In the genomic region with DNA sequence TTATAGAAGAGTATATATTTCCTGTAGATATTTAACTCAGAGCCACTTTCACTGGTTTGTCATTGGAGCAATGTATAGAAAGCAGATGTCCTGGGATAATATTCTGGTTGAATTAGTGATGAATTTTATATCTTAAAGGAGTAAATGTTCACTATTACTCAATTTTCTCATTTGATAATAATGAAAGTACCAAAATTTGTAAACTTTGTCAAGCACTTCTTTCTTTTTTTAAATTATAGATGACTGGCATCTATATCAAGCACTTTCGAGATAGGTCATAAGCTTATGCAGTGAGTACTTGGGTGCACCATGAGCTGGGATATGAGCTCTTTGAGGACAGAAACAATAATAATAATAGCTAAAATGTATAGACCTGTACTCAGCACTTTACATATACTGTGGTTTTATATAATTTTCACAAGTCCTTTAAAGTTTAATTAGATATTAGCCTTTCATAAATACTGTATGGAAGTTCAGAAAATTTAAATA, we compare ENCODE assay signal across 33 cellular contexts.
"Had no signal": no experiment of that assay in that cellular context is flagged by ENCODE, and none has a peak within 500 bp of the region (broad histone marks: within the 10 kb centered on the region; RNA-seq: fewer than 3 reads in every experiment).

No MANE protein-coding gene starts in this region.

- DNase-seq: activated B cell treated with CpG ODN at 0.5 μM for 24 hours; activated CD4-positive, alpha-beta memory T cell treated with anti-CD3 and anti-CD28 coated beads for 36 hours; activated CD4-positive, alpha-beta T cell treated with anti-CD3 and anti-CD28 coated beads for 1 hour; activated CD4-positive, alpha-beta T cell treated with anti-CD3 and anti-CD28 coated beads for 48 hours; activated CD8-positive, alpha-beta memory T cell treated with anti-CD3 and anti-CD28 coated beads, Interleukin-2, amount 10 ng/mL, durations not matched to agents 7 days and 5 days; activated CD8-positive, alpha-beta memory T cell treated with anti-CD3 and anti-CD28 coated beads, Interleukin-2, amount 50 U/mL, for 4 hours; activated CD8-positive, alpha-beta T cell treated with anti-CD3 and anti-CD28 coated beads, Interleukin-2, amount 10 ng/mL, durations not matched to agents 7 days and 5 days; activated gamma-delta T cell; activated naive CD4-positive, alpha-beta T cell; activated naive CD4-positive, alpha-beta T cell treated with anti-CD3 and anti-CD28 coated beads, Interleukin-2, amount 10 ng/mL, durations not matched to agents 7 days and 5 days; activated naive CD8-positive, alpha-beta T cell treated with anti-CD3 and anti-CD28 coated beads, Interleukin-2, amount 10 ng/mL, durations not matched to agents 7 days and 5 days; activated T-cell treated with anti-CD3 and anti-CD28 coated beads, Interleukin-2, amount 50 U/mL, for 1 hour; activated T-cell treated with anti-CD3 and anti-CD28 coated beads, Interleukin-2, amount 50 U/mL, for 48 hours; anterior cingulate cortex; brain microvascular endothelial cell; dorsolateral prefrontal cortex; effector memory CD4-positive, alpha-beta T cell; endodermal cell; foreskin fibroblast; head of caudate nucleus; T-cell; T1000; WERI-Rb-1 had no signal

- H3K27ac ChIP-seq: brain microvascular endothelial cell, coronary artery, dorsolateral prefrontal cortex, WERI-Rb-1 had no signal

- H3K27ac Mint-ChIP-seq: activated B cell treated with CpG ODN at 0.5 μM for 24 hours; activated CD4-positive, alpha-beta memory T cell treated with anti-CD3 and anti-CD28 coated beads for 36 hours; activated CD8-positive, alpha-beta memory T cell treated with anti-CD3 and anti-CD28 coated beads, Interleukin-2, amount 10 ng/mL, durations not matched to agents 7 days and 5 days; activated CD8-positive, alpha-beta T cell treated with anti-CD3 and anti-CD28 coated beads, Interleukin-2, amount 10 ng/mL, durations not matched to agents 7 days and 5 days; activated naive CD4-positive, alpha-beta T cell treated with anti-CD3 and anti-CD28 coated beads, Interleukin-2, amount 10 ng/mL, durations not matched to agents 7 days and 5 days; activated naive CD8-positive, alpha-beta T cell treated with anti-CD3 and anti-CD28 coated beads, Interleukin-2, amount 10 ng/mL, durations not matched to agents 7 days and 5 days; activated T-helper 1 cell treated with anti-CD3 and anti-CD28 coated beads, Interleukin-12 subunit alpha, Interleukin-12 subunit beta, Interleukin-2, Interleukin-4 antibody, amounts not matched to agents 30 ng/mL and 10 ng/mL and 1 ng/mL, durations not matched to agents 14 hours and 24 hours and 36 hours; dendritic cell treated with granulocyte-macrophage colony-stimulating factor and Interleukin-4, amounts not matched to agents 40 ng/mL and 50 ng/mL, for 4 days; T-helper 1 cell treated with Interleukin-12 subunit alpha and Interleukin-12 subunit beta and Interleukin-4 antibody, amounts not matched to agents 30 μg/mL and 1 μg/mL, for 36 hours; T-helper 2 cell treated with Interferon-gamma antibody and Interleukin-4, amounts not matched to agents 5 μg/mL and 100 μg/mL, for 36 hours had no signal

- H3K4me3 ChIP-seq: coronary artery, dorsolateral prefrontal cortex had no signal

- ATAC-seq: activated CD8-positive, alpha-beta memory T cell treated with anti-CD3 and anti-CD28 coated beads, Interleukin-2, amount 10 ng/mL, durations not matched to agents 7 days and 5 days; activated CD8-positive, alpha-beta T cell treated with anti-CD3 and anti-CD28 coated beads, Interleukin-2, amount 10 ng/mL, durations not matched to agents 7 days and 5 days; esophagus mucosa; T-cell had no signal

- H3K4me3 Mint-ChIP-seq: activated B cell treated with CpG ODN at 0.5 μM for 24 hours; activated CD4-positive, alpha-beta memory T cell treated with anti-CD3 and anti-CD28 coated beads for 36 hours; activated CD8-positive, alpha-beta memory T cell treated with anti-CD3 and anti-CD28 coated beads, Interleukin-2, amount 10 ng/mL, durations not matched to agents 7 days and 5 days; activated CD8-positive, alpha-beta T cell treated with anti-CD3 and anti-CD28 coated beads, Interleukin-2, amount 10 ng/mL, durations not matched to agents 7 days and 5 days; activated naive CD4-positive, alpha-beta T cell treated with anti-CD3 and anti-CD28 coated beads, Interleukin-2, amount 10 ng/mL, durations not matched to agents 7 days and 5 days; activated naive CD8-positive, alpha-beta T cell treated with anti-CD3 and anti-CD28 coated beads, Interleukin-2, amount 10 ng/mL, durations not matched to agents 7 days and 5 days; activated T-helper 1 cell treated with anti-CD3 and anti-CD28 coated beads, Interleukin-12 subunit alpha, Interleukin-12 subunit beta, Interleukin-2, Interleukin-4 antibody, amounts not matched to agents 30 ng/mL and 10 ng/mL and 1 ng/mL, durations not matched to agents 14 hours and 24 hours and 36 hours; dendritic cell treated with granulocyte-macrophage colony-stimulating factor and Interleukin-4, amounts not matched to agents 40 ng/mL and 50 ng/mL, for 4 days; endodermal cell; T-helper 1 cell treated with Interleukin-12 subunit alpha and Interleukin-12 subunit beta and Interleukin-4 antibody, amounts not matched to agents 30 μg/mL and 1 μg/mL, for 36 hours; T-helper 2 cell treated with Interferon-gamma antibody and Interleukin-4, amounts not matched to agents 5 μg/mL and 100 μg/mL, for 36 hours had no signal

- FAIRE-seq: astrocyte, frontal cortex had no signal

- H3K36me3 ChIP-seq: brain microvascular endothelial cell had no signal

- H3K27me3 ChIP-seq: brain microvascular endothelial cell, dorsolateral prefrontal cortex had no signal

- H3K27me3 Mint-ChIP-seq: activated B cell treated with CpG ODN at 0.5 μM for 24 hours; activated CD4-positive, alpha-beta memory T cell treated with anti-CD3 and anti-CD28 coated beads for 36 hours; activated CD8-positive, alpha-beta memory T cell treated with anti-CD3 and anti-CD28 coated beads, Interleukin-2, amount 10 ng/mL, durations not matched to agents 7 days and 5 days; activated naive CD4-positive, alpha-beta T cell treated with anti-CD3 and anti-CD28 coated beads, Interleukin-2, amount 10 ng/mL, durations not matched to agents 7 days and 5 days; activated naive CD8-positive, alpha-beta T cell treated with anti-CD3 and anti-CD28 coated beads, Interleukin-2, amount 10 ng/mL, durations not matched to agents 7 days and 5 days; central memory CD8-positive, alpha-beta T cell; dendritic cell treated with granulocyte-macrophage colony-stimulating factor and Interleukin-4, amounts not matched to agents 40 ng/mL and 50 ng/mL, for 4 days; T-cell had no signal

- H3K9me3 Mint-ChIP-seq: activated B cell treated with CpG ODN at 0.5 μM for 24 hours; activated CD4-positive, alpha-beta memory T cell treated with anti-CD3 and anti-CD28 coated beads for 36 hours; activated naive CD4-positive, alpha-beta T cell treated with anti-CD3 and anti-CD28 coated beads, Interleukin-2, amount 10 ng/mL, durations not matched to agents 7 days and 5 days; activated naive CD4-positive, alpha-beta T cell treated with anti-CD3 and anti-CD28 coated beads, Interleukin-2, amount 50 U/mL, for 72 hours; activated naive CD8-positive, alpha-beta T cell treated with anti-CD3 and anti-CD28 coated beads, Interleukin-2, amount 10 ng/mL, durations not matched to agents 7 days and 5 days; activated T-helper 1 cell treated with anti-CD3 and anti-CD28 coated beads, Interleukin-12 subunit alpha, Interleukin-12 subunit beta, Interleukin-2, Interleukin-4 antibody, amounts not matched to agents 30 ng/mL and 10 ng/mL and 1 ng/mL, durations not matched to agents 14 hours and 24 hours and 36 hours; central memory CD8-positive, alpha-beta T cell; dendritic cell treated with granulocyte-macrophage colony-stimulating factor and Interleukin-4, amounts not matched to agents 40 ng/mL and 50 ng/mL, for 4 days; endodermal cell; T-cell; T-helper 1 cell treated with Interleukin-12 subunit alpha and Interleukin-12 subunit beta and Interleukin-4 antibody, amounts not matched to agents 30 μg/mL and 1 μg/mL, for 36 hours; T-helper 2 cell treated with Interferon-gamma antibody and Interleukin-4, amounts not matched to agents 5 μg/mL and 100 μg/mL, for 36 hours had no signal
